In the genomic region with DNA sequence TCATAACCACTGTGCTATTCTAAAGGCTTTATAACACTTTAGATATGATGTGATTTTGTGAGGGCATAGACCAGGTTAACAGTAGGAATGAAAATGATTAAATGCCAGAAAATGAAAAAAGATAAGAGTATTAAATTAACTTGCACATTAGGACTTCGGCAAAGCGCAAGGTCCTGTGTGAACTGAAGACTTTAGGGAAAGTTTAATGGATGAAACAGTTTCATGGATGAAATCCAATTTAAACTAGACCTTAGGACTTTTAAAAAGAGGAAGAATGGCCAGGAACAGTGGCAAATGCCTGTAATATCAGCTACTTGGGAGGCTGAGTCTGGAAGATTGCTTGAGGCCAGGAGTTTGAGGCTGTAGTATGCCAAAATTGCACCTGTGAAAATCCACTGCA, we compare ENCODE assay signal across 20 cellular contexts.
"Had no signal": no experiment of that assay in that cellular context is flagged by ENCODE, and none has a peak within 500 bp of the region (broad histone marks: within the 10 kb centered on the region; RNA-seq: fewer than 3 reads in every experiment).

No MANE protein-coding gene starts in this region.

- H3K27me3 ChIP-seq: right atrium auricular region, tibial nerve had no signal

- H3K27ac Mint-ChIP-seq: activated naive CD8-positive, alpha-beta T cell; stimulated activated naive CD8-positive, alpha-beta T cell treated with anti-CD3 and anti-CD28 coated beads, Interleukin-15, Interleukin-2, amounts not matched to agents 100 ng/mL and 50 ng/mL, for 24 hours had no signal

- DNase-seq: activated CD8-positive, alpha-beta memory T cell treated with anti-CD3 and anti-CD28 coated beads for 24 hours; activated CD8-positive, alpha-beta memory T cell treated with anti-CD3 and anti-CD28 coated beads, Interleukin-2, amount 50 U/mL, for 48 hours; activated gamma-delta T cell; activated T-cell treated with anti-CD3 and anti-CD28 coated beads, Interleukin-2, amount 50 U/mL, for 48 hours; effector CD4-positive, alpha-beta T cell; left cardiac atrium; lower lobe of right lung; stimulated activated CD4-positive, alpha-beta T cell treated with anti-CD3 and anti-CD28 coated beads, Interleukin-2, amount 100 ng/mL, for 24 hours; T-helper 1 cell; T-helper 9 cell had no signal

- FAIRE-seq: bronchial epithelial cell, frontal cortex, urothelium cell line had no signal

- H3K4me3 Mint-ChIP-seq: neural crest cell; stimulated activated naive CD8-positive, alpha-beta T cell treated with anti-CD3 and anti-CD28 coated beads, Interleukin-15, Interleukin-2, amounts not matched to agents 100 ng/mL and 50 ng/mL, for 24 hours had no signal

- H3K9me3 ChIP-seq: lower lobe of right lung, prostate gland, right atrium auricular region, tibial nerve had no signal

- H3K27ac ChIP-seq: lower lobe of right lung, prostate gland, right atrium auricular region, tibial nerve had no signal

- H3K36me3 ChIP-seq: prostate gland, right atrium auricular region had no signal

- ATAC-seq: activated CD4-positive, CD25-positive, alpha-beta regulatory T cell treated with anti-CD3 and anti-CD28 coated beads, Interleukin-2, amount 50 U/mL, for 24 hours; left cardiac atrium; lower lobe of right lung had no signal

- H3K4me1 ChIP-seq: prostate gland had no signal

- H3K9me3 Mint-ChIP-seq: neural crest cell; stimulated activated naive CD8-positive, alpha-beta T cell treated with anti-CD3 and anti-CD28 coated beads, Interleukin-15, Interleukin-2, amounts not matched to agents 100 ng/mL and 50 ng/mL, for 24 hours had no signal

- H3K27me3 Mint-ChIP-seq: activated naive CD8-positive, alpha-beta T cell; stimulated activated naive CD8-positive, alpha-beta T cell treated with anti-CD3 and anti-CD28 coated beads, Interleukin-15, Interleukin-2, amounts not matched to agents 100 ng/mL and 50 ng/mL, for 24 hours had no signal

- H3K4me3 ChIP-seq: lower lobe of right lung, prostate gland, right atrium auricular region, tibial nerve had no signal
